In genomic region chr3:58572634-58573230, GRCh38 we compare ENCODE assay signal across 20 cellular contexts. TPM values are rescaled to one million over a fixed set of nuclear protein-coding genes. Genes with fewer than 3 reads are reported as not detected.
DNase-seq lines count a peak whose midpoint lies in the region; ATAC-seq, FAIRE-seq and TF ChIP-seq lines count a peak whose summit lies in the region.
"Had no signal": no experiment of that assay in that cellular context is flagged by ENCODE, and none has a peak within 500 bp of the region (broad histone marks: within the 10 kb centered on the region; RNA-seq: fewer than 3 reads in every experiment).

No MANE protein-coding gene starts in this region.

- DNase-seq in EH (ENCODE audit: low read depth) (peak; percentile 32), M059J (ENCODE audit: low read depth) (peak; percentile 76), endothelial cell of umbilical vein (ENCODE audit: low read depth, low spot score) (no peak), renal cortical epithelial cell (ENCODE audit: low read depth) (peak; percentile 61), NCI-H1105 (lab: John Stamatoyannopoulos, UW) (no peak), GM13977 (ENCODE audit: low spot score) (no peak)
- DNase-seq: Caco-2; CD4-positive, alpha-beta T cell; MM.1S; NCI-H1092; NCI-H1694 had no signal

- TF ChIP-seq POLR2A in endothelial cell of umbilical vein (IDR thresholded peaks at IDR 0.05; ENCODE audit: low read depth, low read length): no peak

- H3K36me3 ChIP-seq in endothelial cell of umbilical vein (ENCODE audit: control insufficient read depth in 2 of 2, extremely low read depth in 1 of 2, insufficient read depth in 2 of 2, low read length in 2 of 2): no peaks in the 10 kb centered on the region

- dilution Hi-C loops in endothelial cell of umbilical vein (cut with MboI; ENCODE audit: extremely low pct_ligation_motif_present, low sequenced_read_pairs): no loop called here

- H3K79me2 ChIP-seq in endothelial cell of umbilical vein (ENCODE audit: control insufficient read depth, insufficient read depth, low read length): no peaks in the 10 kb centered on the region

- H2AFZ ChIP-seq in endothelial cell of umbilical vein (ENCODE audit: low read depth, low read length): no peak overlapping the region

- TF ChIP-seq CTCF in endothelial cell of umbilical vein (IDR thresholded peaks at IDR 0.05; ENCODE audit: extremely low read depth in 1 of 2, insufficient read depth in 1 of 2, low read depth in 1 of 2, low read length in 2 of 2): no peak
- TF ChIP-seq CTCF in GM13977 (IDR thresholded peaks at IDR 0.05; ENCODE audit: extremely low read depth, insufficient read depth, missing control alignments): no peak

- H3K27ac ChIP-seq in endothelial cell of umbilical vein (ENCODE audit: insufficient read depth, low read depth, low read length): no peak overlapping the region
- H3K27ac ChIP-seq: A549 had no signal

- no peaks in the 10 kb centered on the region for H3K9me1 ChIP-seq in endothelial cell of umbilical vein (replicated peaks; ENCODE audit: control insufficient read depth, extremely low read depth, insufficient read depth, low read length)

- H3K4me3 ChIP-seq in endothelial cell of umbilical vein (replicated peaks in 1 of 3; ENCODE audit: insufficient read depth in 1 of 3, low read depth in 1 of 3, low read length in 3 of 3): no peak overlapping the region
- H3K4me3 ChIP-seq: A549 had no signal

- POLR2A ChIA-PET in endothelial cell of umbilical vein (lab: Charles Lee): no interaction called here

- intact Hi-C loops in endothelial cell of umbilical vein (cut with micrococcal nuclease): no loop called here

- no TSS peak for BruUV-seq in endothelial cell of umbilical vein (replicated peaks; lab: Mats Ljungman, UMichigan)

- H4K20me1 ChIP-seq in endothelial cell of umbilical vein (replicated peaks; ENCODE audit: control insufficient read depth, extremely low read depth, insufficient read depth, low read length): no peaks in the 10 kb centered on the region

- H3K9me3 ChIP-seq in endothelial cell of umbilical vein (replicated peaks; ENCODE audit: control insufficient read depth, insufficient read depth, low read length): no peaks in the 10 kb centered on the region
- H3K9me3 ChIP-seq: A549, Caco-2 had no signal

- FAIRE-seq in endothelial cell of umbilical vein (lab: Jason Lieb, UNC): peak; percentile 4
- FAIRE-seq: A549, GM12892, H54, HTR-8/SVneo had no signal

- ATAC-seq in GM18861 (IDR thresholded peaks at IDR 0.05; ENCODE audit: unreplicated experiment): no peak
- no peak for ATAC-seq in HG03520 (IDR thresholded peaks at IDR 0.05; ENCODE audit: unreplicated experiment)
- ATAC-seq: A549, Panc1 had no signal

- H3K9ac ChIP-seq in endothelial cell of umbilical vein (replicated peaks; ENCODE audit: extremely low read depth, insufficient read depth, low read length): no peak overlapping the region

- CTCF ChIA-PET in endothelial cell of umbilical vein (lab: Charles Lee): interaction anchor here (0.9 to 10.4 kb wide), 4 partner anchors 12 to 57 kb away, joined by 3 to 442 read pairs (median 40); no protein-coding TSS in a partner anchor

- no peaks in the 10 kb centered on the region for H3K27me3 ChIP-seq in endothelial cell of umbilical vein (ENCODE audit: control insufficient read depth in 2 of 2, insufficient read depth in 2 of 2, low read length in 2 of 2)

- no peak overlapping the region for H3K4me2 ChIP-seq in endothelial cell of umbilical vein (ENCODE audit: insufficient read depth, low read length)
- H3K4me2 ChIP-seq: A549 had no signal

- peaks cover 32% of the 10 kb centered on the region for H3K4me1 ChIP-seq in endothelial cell of umbilical vein (ENCODE audit: control insufficient read depth, extremely low read depth, insufficient read depth, low read length)
- H3K4me1 ChIP-seq: A549, Caco-2 had no signal

- in situ Hi-C loops in GM13977 (cut with MboI; ENCODE audit: low pct_unique_long_range_greater_than_20kb, low sequenced_read_pairs, unreplicated experiment): loop anchor here (10.0 kb wide), 1 partner anchor 52 kb away; no protein-coding TSS in a partner anchor

TF ChIP-seq in endothelial cell of umbilical vein, 7 proteins besides CTCF, POLR2A, EP300 and RAD21:
- no peak for TF ChIP-seq POLR2AphosphoS5 (IDR thresholded peaks at IDR 0.05; ENCODE audit: insufficient read depth, low read depth, low read length)
- no peak for TF ChIP-seq MAX (IDR thresholded peaks at IDR 0.05; ENCODE audit: insufficient read depth, insufficient read length)
- no peak for TF ChIP-seq FOS (IDR thresholded peaks at IDR 0.05; ENCODE audit: borderline replicate concordance, insufficient read depth, low read length)
- no peak for TF ChIP-seq GATA2 (IDR thresholded peaks at IDR 0.05; ENCODE audit: insufficient read depth, insufficient read length, low read depth, low read length)
- TF ChIP-seq JUN (IDR thresholded peaks at IDR 0.05; ENCODE audit: borderline replicate concordance, insufficient read depth, insufficient read length, low read depth): no peak
- no peak for TF ChIP-seq EZH2 (IDR thresholded peaks at IDR 0.05; ENCODE audit: borderline replicate concordance, low read depth, low read length, severe bottlenecking)
- TF ChIP-seq MYC (IDR thresholded peaks at IDR 0.05; ENCODE audit: low read depth, low read length): no peak

RNA-seq across cellular contexts. Expression of gene FAM107A, which starts 4.5 kb away (rescaled TPM):
- total RNA-seq in M059J (2014; rRNA removed; shearing (Covaris generic)): 0.12 and 0.42 TPM in 2 replicates
- total RNA-seq in endothelial cell of umbilical vein (8.2 and 10.7 TPM in 2 replicates), renal cortical epithelial cell (0.60 and 0.87 TPM in 2 replicates)
- polyA plus RNA-seq in endothelial cell of umbilical vein: 4.8 and 5.7 TPM in 2 replicates
- 6.3 and 6.4 TPM in 2 replicates for polyA plus RNA-seq in endothelial cell of umbilical vein (2011; cell fraction: cytosol; rRNA removed)
- 8.0 and 8.5 TPM in 2 replicates for polyA plus RNA-seq in endothelial cell of umbilical vein (2011; cell fraction: nucleus; rRNA removed)
- polyA plus RNA-seq in endothelial cell of umbilical vein (2012): 2.2 and 8.5 TPM in 2 replicates
- polyA minus RNA-seq in endothelial cell of umbilical vein: 2.9 and 4.0 TPM in 2 replicates
- polyA minus RNA-seq in endothelial cell of umbilical vein (2011; cell fraction: cytosol; rRNA and poly(A)+ RNA removed): not detected
- 3.0 and 3.4 TPM in 2 replicates for polyA minus RNA-seq in endothelial cell of umbilical vein (2011; cell fraction: nucleus; rRNA and poly(A)+ RNA removed)
- total RNA-seq: Caco-2; CD4-positive, alpha-beta T cell; SK-MEL-5 had no signal
- polyA plus RNA-seq: IgD-negative memory B cell had no signal

RNA-seq across cellular contexts. Expression of gene ACOX2, which starts 35.7 kb away (rescaled TPM):
- 2.8 and 18.5 TPM in 2 replicates for total RNA-seq in M059J (2014; rRNA removed; shearing (Covaris generic))
- total RNA-seq in endothelial cell of umbilical vein (1.5 and 2.1 TPM in 2 replicates), renal cortical epithelial cell (0.75 TPM in 1 of 2 replicates, not detected in the other)
- polyA plus RNA-seq in endothelial cell of umbilical vein: 10.5 and 10.7 TPM in 2 replicates
- 3.6 and 3.8 TPM in 2 replicates for polyA plus RNA-seq in endothelial cell of umbilical vein (2011; cell fraction: cytosol; rRNA removed)
- polyA plus RNA-seq in endothelial cell of umbilical vein (2011; cell fraction: nucleus; rRNA removed): 61.1 and 77.6 TPM in 2 replicates
- 1.5 TPM in 2 replicates for polyA plus RNA-seq in endothelial cell of umbilical vein (2012)
- polyA minus RNA-seq in endothelial cell of umbilical vein: 10.1 and 16.8 TPM in 2 replicates
- not detected for polyA minus RNA-seq in endothelial cell of umbilical vein (2011; cell fraction: cytosol; rRNA and poly(A)+ RNA removed)
- 11.1 and 12.7 TPM in 2 replicates for polyA minus RNA-seq in endothelial cell of umbilical vein (2011; cell fraction: nucleus; rRNA and poly(A)+ RNA removed)
- total RNA-seq: CD4-positive, alpha-beta T cell had no signal
- polyA plus RNA-seq: IgD-negative memory B cell had no signal

Comparison
In these comparisons a context has a peak if more than half of its experiments do, and no peak if none do; other contexts are left out.
1. DNase-seq: peak in EH (single experiment), M059J (single experiment) and renal cortical epithelial cell (single experiment); none in endothelial cell of umbilical vein (single experiment), NCI-H1105 (single experiment) and GM13977 (single experiment).